In the genomic region with DNA sequence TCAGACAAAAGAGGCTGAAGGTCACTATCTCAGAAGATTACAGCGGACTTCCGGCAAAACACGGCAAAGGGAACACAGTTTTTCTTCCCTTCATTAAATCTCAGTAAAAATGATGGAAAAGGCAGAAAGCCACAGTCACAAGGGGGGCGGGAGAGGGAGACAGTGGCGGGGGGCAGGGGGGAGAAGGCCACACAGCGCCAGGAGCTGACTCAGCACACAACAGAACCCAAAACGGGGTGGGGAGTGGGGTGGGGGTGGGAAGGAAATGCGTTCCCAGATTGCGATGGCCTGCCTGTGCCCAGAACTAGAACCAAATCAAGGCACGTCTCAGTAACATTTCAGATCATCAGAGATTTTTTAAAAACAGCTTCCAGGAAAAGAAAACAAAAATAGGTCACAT, we compare ENCODE assay signal across 1 cellular context.
TF ChIP-seq lines count a peak whose summit lies in the region.

No MANE protein-coding gene starts in this region.

TF ChIP-seq in GM23338, 12 proteins besides CTCF, POLR2A, EP300 and RAD21:
- TF ChIP-seq, protein P1, sequence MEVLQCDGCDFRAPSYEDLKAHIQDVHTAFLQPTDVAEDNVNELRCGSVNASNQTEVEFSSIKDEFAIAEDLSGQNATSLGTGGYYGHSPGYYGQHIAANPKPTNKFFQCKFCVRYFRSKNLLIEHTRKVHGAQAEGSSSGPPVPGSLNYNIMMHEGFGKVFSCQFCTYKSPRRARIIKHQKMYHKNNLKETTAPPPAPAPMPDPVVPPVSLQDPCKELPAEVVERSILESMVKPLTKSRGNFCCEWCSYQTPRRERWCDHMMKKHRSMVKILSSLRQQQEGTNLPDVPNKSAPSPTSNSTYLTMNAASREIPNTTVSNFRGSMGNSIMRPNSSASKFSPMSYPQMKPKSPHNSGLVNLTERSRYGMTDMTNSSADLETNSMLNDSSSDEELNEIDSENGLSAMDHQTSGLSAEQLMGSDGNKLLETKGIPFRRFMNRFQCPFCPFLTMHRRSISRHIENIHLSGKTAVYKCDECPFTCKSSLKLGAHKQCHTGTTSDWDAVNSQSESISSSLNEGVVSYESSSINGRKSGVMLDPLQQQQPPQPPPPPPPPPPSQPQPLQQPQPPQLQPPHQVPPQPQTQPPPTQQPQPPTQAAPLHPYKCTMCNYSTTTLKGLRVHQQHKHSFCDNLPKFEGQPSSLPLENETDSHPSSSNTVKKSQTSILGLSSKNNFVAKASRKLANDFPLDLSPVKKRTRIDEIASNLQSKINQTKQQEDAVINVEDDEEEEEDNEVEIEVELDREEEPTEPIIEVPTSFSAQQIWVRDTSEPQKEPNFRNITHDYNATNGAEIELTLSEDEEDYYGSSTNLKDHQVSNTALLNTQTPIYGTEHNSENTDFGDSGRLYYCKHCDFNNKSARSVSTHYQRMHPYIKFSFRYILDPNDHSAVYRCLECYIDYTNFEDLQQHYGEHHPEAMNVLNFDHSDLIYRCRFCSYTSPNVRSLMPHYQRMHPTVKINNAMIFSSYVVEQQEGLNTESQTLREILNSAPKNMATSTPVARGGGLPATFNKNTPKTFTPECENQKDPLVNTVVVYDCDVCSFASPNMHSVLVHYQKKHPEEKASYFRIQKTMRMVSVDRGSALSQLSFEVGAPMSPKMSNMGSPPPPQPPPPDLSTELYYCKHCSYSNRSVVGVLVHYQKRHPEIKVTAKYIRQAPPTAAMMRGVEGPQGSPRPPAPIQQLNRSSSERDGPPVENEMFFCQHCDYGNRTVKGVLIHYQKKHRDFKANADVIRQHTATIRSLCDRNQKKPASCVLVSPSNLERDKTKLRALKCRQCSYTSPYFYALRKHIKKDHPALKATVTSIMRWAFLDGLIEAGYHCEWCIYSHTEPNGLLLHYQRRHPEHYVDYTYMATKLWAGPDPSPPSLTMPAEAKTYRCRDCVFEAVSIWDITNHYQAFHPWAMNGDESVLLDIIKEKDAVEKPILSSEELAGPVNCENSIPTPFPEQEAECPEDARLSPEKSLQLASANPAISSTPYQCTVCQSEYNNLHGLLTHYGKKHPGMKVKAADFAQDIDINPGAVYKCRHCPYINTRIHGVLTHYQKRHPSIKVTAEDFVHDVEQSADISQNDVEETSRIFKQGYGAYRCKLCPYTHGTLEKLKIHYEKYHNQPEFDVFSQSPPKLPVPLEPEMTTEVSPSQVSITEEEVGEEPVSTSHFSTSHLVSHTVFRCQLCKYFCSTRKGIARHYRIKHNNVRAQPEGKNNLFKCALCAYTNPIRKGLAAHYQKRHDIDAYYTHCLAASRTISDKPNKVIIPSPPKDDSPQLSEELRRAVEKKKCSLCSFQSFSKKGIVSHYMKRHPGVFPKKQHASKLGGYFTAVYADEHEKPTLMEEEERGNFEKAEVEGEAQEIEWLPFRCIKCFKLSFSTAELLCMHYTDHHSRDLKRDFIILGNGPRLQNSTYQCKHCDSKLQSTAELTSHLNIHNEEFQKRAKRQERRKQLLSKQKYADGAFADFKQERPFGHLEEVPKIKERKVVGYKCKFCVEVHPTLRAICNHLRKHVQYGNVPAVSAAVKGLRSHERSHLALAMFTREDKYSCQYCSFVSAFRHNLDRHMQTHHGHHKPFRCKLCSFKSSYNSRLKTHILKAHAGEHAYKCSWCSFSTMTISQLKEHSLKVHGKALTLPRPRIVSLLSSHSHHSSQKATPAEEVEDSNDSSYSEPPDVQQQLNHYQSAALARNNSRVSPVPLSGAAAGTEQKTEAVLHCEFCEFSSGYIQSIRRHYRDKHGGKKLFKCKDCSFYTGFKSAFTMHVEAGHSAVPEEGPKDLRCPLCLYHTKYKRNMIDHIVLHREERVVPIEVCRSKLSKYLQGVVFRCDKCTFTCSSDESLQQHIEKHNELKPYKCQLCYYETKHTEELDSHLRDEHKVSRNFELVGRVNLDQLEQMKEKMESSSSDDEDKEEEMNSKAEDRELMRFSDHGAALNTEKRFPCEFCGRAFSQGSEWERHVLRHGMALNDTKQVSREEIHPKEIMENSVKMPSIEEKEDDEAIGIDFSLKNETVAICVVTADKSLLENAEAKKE (CRISPR knock-in tag; IDR thresholded peaks at IDR 0.05): no peak
- no peak for TF ChIP-seq POLR2AphosphoS5 (IDR thresholded peaks at IDR 0.05; ENCODE audit: low read depth)
- TF ChIP-seq EZH2phosphoT487 (IDR thresholded peaks at IDR 0.05; ENCODE audit: unreplicated experiment): no peak
- TF ChIP-seq, protein P2, sequence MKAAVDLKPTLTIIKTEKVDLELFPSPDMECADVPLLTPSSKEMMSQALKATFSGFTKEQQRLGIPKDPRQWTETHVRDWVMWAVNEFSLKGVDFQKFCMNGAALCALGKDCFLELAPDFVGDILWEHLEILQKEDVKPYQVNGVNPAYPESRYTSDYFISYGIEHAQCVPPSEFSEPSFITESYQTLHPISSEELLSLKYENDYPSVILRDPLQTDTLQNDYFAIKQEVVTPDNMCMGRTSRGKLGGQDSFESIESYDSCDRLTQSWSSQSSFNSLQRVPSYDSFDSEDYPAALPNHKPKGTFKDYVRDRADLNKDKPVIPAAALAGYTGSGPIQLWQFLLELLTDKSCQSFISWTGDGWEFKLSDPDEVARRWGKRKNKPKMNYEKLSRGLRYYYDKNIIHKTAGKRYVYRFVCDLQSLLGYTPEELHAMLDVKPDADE (IDR thresholded peaks at IDR 0.05): no peak
- TF ChIP-seq STAT1 (IDR thresholded peaks at IDR 0.05; ENCODE audit: unreplicated experiment): no peak
- TF ChIP-seq CREB1 (CRISPR knock-in tag; IDR thresholded peaks at IDR 0.05; ENCODE audit: low read depth): no peak
- TF ChIP-seq EZH2 (IDR thresholded peaks at IDR 0.05; ENCODE audit: low read depth, unreplicated experiment): no peak
- TF ChIP-seq NANOG (IDR thresholded peaks at IDR 0.05; ENCODE audit: borderline replicate concordance): no peak
- TF ChIP-seq JUNB (IDR thresholded peaks at IDR 0.05; ENCODE audit: unreplicated experiment): no peak
- TF ChIP-seq, protein P3, sequence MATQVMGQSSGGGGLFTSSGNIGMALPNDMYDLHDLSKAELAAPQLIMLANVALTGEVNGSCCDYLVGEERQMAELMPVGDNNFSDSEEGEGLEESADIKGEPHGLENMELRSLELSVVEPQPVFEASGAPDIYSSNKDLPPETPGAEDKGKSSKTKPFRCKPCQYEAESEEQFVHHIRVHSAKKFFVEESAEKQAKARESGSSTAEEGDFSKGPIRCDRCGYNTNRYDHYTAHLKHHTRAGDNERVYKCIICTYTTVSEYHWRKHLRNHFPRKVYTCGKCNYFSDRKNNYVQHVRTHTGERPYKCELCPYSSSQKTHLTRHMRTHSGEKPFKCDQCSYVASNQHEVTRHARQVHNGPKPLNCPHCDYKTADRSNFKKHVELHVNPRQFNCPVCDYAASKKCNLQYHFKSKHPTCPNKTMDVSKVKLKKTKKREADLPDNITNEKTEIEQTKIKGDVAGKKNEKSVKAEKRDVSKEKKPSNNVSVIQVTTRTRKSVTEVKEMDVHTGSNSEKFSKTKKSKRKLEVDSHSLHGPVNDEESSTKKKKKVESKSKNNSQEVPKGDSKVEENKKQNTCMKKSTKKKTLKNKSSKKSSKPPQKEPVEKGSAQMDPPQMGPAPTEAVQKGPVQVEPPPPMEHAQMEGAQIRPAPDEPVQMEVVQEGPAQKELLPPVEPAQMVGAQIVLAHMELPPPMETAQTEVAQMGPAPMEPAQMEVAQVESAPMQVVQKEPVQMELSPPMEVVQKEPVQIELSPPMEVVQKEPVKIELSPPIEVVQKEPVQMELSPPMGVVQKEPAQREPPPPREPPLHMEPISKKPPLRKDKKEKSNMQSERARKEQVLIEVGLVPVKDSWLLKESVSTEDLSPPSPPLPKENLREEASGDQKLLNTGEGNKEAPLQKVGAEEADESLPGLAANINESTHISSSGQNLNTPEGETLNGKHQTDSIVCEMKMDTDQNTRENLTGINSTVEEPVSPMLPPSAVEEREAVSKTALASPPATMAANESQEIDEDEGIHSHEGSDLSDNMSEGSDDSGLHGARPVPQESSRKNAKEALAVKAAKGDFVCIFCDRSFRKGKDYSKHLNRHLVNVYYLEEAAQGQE (IDR thresholded peaks at IDR 0.05; ENCODE audit: unreplicated experiment): no peak
- no peak for TF ChIP-seq ZNF331 (CRISPR knock-in tag; IDR thresholded peaks at IDR 0.05; ENCODE audit: low read depth)
- no peak for TF ChIP-seq ZNF114 (CRISPR knock-in tag; IDR thresholded peaks at IDR 0.05)
